ENCODE assay signal across 8 cellular contexts in genomic region chr19:43902399-43902798, GRCh38. TPM values are rescaled to one million over a fixed set of nuclear protein-coding genes. Genes with fewer than 3 reads are reported as not detected.
DNase-seq lines count a peak whose midpoint lies in the region; ATAC-seq, FAIRE-seq and TF ChIP-seq lines count a peak whose summit lies in the region.

No MANE protein-coding gene starts in this region.

- H3K36me3 ChIP-seq in CD4-positive, alpha-beta memory T cell (ENCODE audit: insufficient read depth, low read length), result no peaks in the 10 kb centered on the region
- no peaks in the 10 kb centered on the region for H3K36me3 ChIP-seq in H1 (ENCODE audit: control insufficient read depth in 2 of 4, insufficient read depth in 4 of 4, low read length in 3 of 4)
- H3K36me3 ChIP-seq in neural progenitor cell, result no peaks in the 10 kb centered on the region

- no peak overlapping the region for H3K23ac ChIP-seq in H1 (ENCODE audit: insufficient read length)

- no peaks in the 10 kb centered on the region for H3K9me3 ChIP-seq in CD4-positive, alpha-beta memory T cell (ENCODE audit: control insufficient read depth in 1 of 2, low read length in 2 of 2)
- H3K9me3 ChIP-seq in H1 (ENCODE audit: insufficient read depth in 2 of 2, low read depth in 1 of 2, low read length in 1 of 2) (peaks cover 12 to 27% of the 10 kb centered on the region in 2 experiments), neural progenitor cell (ENCODE audit: low read depth) (peaks cover 15% of the 10 kb centered on the region)

- peaks cover 6% of the 10 kb centered on the region for H3K23me2 ChIP-seq in H1 (ENCODE audit: low read depth, low read length)

- H3K4me3 ChIP-seq in CD4-positive, alpha-beta memory T cell (ENCODE audit: low read length in 2 of 2), result peak overlapping the region in 1 of 2 donors; percentile 67
- H3K4me3 ChIP-seq in LNCaP clone FGC (ENCODE audit: low read depth, low read length), result peak overlapping the region; percentile 63
- H3K4me3 ChIP-seq in H1 (ENCODE audit: extremely low read depth in 1 of 4, insufficient read depth in 2 of 4, low read depth in 3 of 4, low read length in 4 of 4), result peak overlapping the region in 2 of 4 experiments; percentile 78 to 80; a peak in 3 of 8 replicates
- H3K4me3 ChIP-seq in neural progenitor cell, result peak overlapping the region; percentile 56

- no peak for FAIRE-seq in H1 (lab: Jason Lieb, UNC)

- peak overlapping the region; percentile 63 to 93 (median 91) for H3K4me3 Mint-ChIP-seq in CD4-positive, alpha-beta memory T cell
- peak overlapping the region; percentile 46 for H3K4me3 Mint-ChIP-seq in neural progenitor cell

- no peak overlapping the region for H2BK12ac ChIP-seq in H1 (ENCODE audit: low read depth, low read length)

- TF ChIP-seq EP300 in H1 (IDR thresholded peaks at IDR 0.05; ENCODE audit: borderline replicate concordance in 1 of 2, low read depth in 2 of 2, low read length in 2 of 2), result no peak

- no peaks in the 10 kb centered on the region for H3K79me1 ChIP-seq in H1 (ENCODE audit: low read depth, low read length)

- no peak for TF ChIP-seq RAD21 in H1 (IDR thresholded peaks at IDR 0.05 in 1 of 2, conservative IDR thresholded peaks at IDR 0.05 in 1 of 2; ENCODE audit: low read depth in 2 of 2, low read length in 2 of 2)

- no peaks in the 10 kb centered on the region for H4K20me1 ChIP-seq in H1 (replicated peaks in 1 of 2; ENCODE audit: control insufficient read depth in 1 of 2, insufficient read depth in 2 of 2, low read length in 2 of 2)
- H4K20me1 ChIP-seq in neural progenitor cell (ENCODE audit: low read depth), result no peaks in the 10 kb centered on the region

- DNase-seq in CD4-positive, alpha-beta memory T cell, result no peak
- DNase-seq in LNCaP clone FGC (ENCODE audit: low read depth), result no peak
- no peak for DNase-seq in H1 (ENCODE audit: low read depth in 1 of 2, low spot score in 2 of 2)
- DNase-seq in neural progenitor cell (ENCODE audit: low spot score), result no peak
- DNase-seq in amygdala (lab: John Stamatoyannopoulos, UW), result no peak
- DNase-seq in LoVo (ENCODE audit: low spot score), result no peak
- no peak for DNase-seq in GM13977 (ENCODE audit: low spot score)

- H3K56ac ChIP-seq in H1 (replicated peaks; ENCODE audit: insufficient read length, low read depth, low read length), result no peak overlapping the region

- peaks cover 0 to 1% of the 10 kb centered on the region in 2 donors for H3K27me3 Mint-ChIP-seq in CD4-positive, alpha-beta memory T cell
- H3K27me3 Mint-ChIP-seq in neural progenitor cell (ENCODE audit: insufficient read depth, low read depth), result peaks cover 10% of the 10 kb centered on the region

- 91% methylated on average over 4 of the region's 4 CpGs; no CpG with 5 or more reads in 1 of the 2 experiments for WGBS in H1 (ENCODE audit: extremely low coverage in 1 of 2, insufficient coverage in 1 of 2, insufficient read length in 1 of 2, insufficient replicate concordance in 2 of 2, low coverage in 1 of 2, low lambda C conversion rate in 2 of 2, missing lambda C conversion rate in 1 of 2), 2 experiments

- H2BK15ac ChIP-seq in H1 (ENCODE audit: low read length), result no peak overlapping the region

- no peak overlapping the region for H3K18ac ChIP-seq in H1 (ENCODE audit: extremely low read depth, low read length)

- H2AFZ ChIP-seq in H1 (ENCODE audit: low read length) (peak overlapping the region; percentile 100; the same call in 1 of the 2 replicates), neural progenitor cell (replicated peaks) (peak overlapping the region; percentile 100)

- peak overlapping the region in 2 of 7 donors; percentile 3 to 66 for H3K27ac Mint-ChIP-seq in CD4-positive, alpha-beta memory T cell
- no peak overlapping the region for H3K27ac Mint-ChIP-seq in neural progenitor cell

- no peak overlapping the region for H4K8ac ChIP-seq in H1 (ENCODE audit: extremely low read depth, insufficient read depth, low read length)

- H3K9ac ChIP-seq in H1 (replicated peaks in 1 of 4; ENCODE audit: extremely low read depth in 1 of 4, low read depth in 3 of 4, low read length in 3 of 4), result no peak overlapping the region
- no peak overlapping the region for H3K9ac ChIP-seq in neural progenitor cell

- no peak overlapping the region for H2BK20ac ChIP-seq in H1 (ENCODE audit: low read length)

- no peak overlapping the region for H2BK120ac ChIP-seq in H1 (replicated peaks; ENCODE audit: low read depth, low read length)

- H3K79me2 ChIP-seq in H1 (ENCODE audit: control insufficient read depth in 1 of 2, insufficient read depth in 2 of 2, low read length in 2 of 2) (no peaks in the 10 kb centered on the region), neural progenitor cell (ENCODE audit: low read depth) (no peaks in the 10 kb centered on the region)

- in situ Hi-C loops in GM13977 (cut with MboI; ENCODE audit: low pct_unique_long_range_greater_than_20kb, low sequenced_read_pairs, unreplicated experiment), result no loop called here

- POLR2A ChIA-PET in CD4-positive, alpha-beta memory T cell (lab: Charles Lee; ENCODE audit: partially characterized antibody), result interaction anchor here (1.2 kb wide), 1 partner anchor 33 kb away, joined by 9 read pairs; the partner anchor contains the start of gene ZNF45
- POLR2A ChIA-PET in H1 (lab: Charles Lee; ENCODE audit: partially characterized antibody), result interaction anchor here (1.8 kb wide), 1 partner anchor 49 kb away, joined by 5 read pairs; the partner anchor contains the start of gene ZNF221

- H3K14ac ChIP-seq in H1 (ENCODE audit: insufficient read length), result no peak overlapping the region

- CTCF ChIA-PET in CD4-positive, alpha-beta memory T cell (lab: Charles Lee; ENCODE audit: partially characterized antibody), result no interaction called here
- CTCF ChIA-PET in H1 (lab: Charles Lee; ENCODE audit: partially characterized antibody), result no interaction called here

- no peak overlapping the region for H2AK5ac ChIP-seq in H1 (ENCODE audit: low read depth, low read length)

- no peaks in the 10 kb centered on the region for H3F3A ChIP-seq in neural progenitor cell (ENCODE audit: low read depth)

- TF ChIP-seq CTCF in LNCaP clone FGC (IDR thresholded peaks at IDR 0.05; ENCODE audit: control insufficient read depth, extremely low read depth, insufficient read depth), result no peak
- no peak for TF ChIP-seq CTCF in H1 (IDR thresholded peaks at IDR 0.05; ENCODE audit: control extremely low read depth in 1 of 3, insufficient read depth in 1 of 3, low read depth in 1 of 3, low read length in 3 of 3)
- TF ChIP-seq CTCF in neural progenitor cell (IDR thresholded peaks at IDR 0.05), result no peak
- TF ChIP-seq CTCF in GM13977 (IDR thresholded peaks at IDR 0.05; ENCODE audit: extremely low read depth, insufficient read depth, missing control alignments), result no peak

- peaks cover 6 to 93% (median 75%) of the 10 kb centered on the region in 8 donors for H3K9me3 Mint-ChIP-seq in CD4-positive, alpha-beta memory T cell
- peaks cover 54% of the 10 kb centered on the region for H3K9me3 Mint-ChIP-seq in neural progenitor cell

- ATAC-seq in GM19351 (IDR thresholded peaks at IDR 0.05; ENCODE audit: unreplicated experiment), result no peak

- no peak overlapping the region for H3K4ac ChIP-seq in H1 (replicated peaks; ENCODE audit: insufficient read length, low read depth, low read length)

- TF ChIP-seq POLR2A in H1 (IDR thresholded peaks at IDR 0.05; ENCODE audit: control extremely low read depth in 1 of 2, low read depth in 2 of 2, low read length in 2 of 2), result no peak

- no peaks in the 10 kb centered on the region for H3K27me3 ChIP-seq in CD4-positive, alpha-beta memory T cell (ENCODE audit: insufficient read depth, low read length)
- peaks cover 0 to 5% (median 2%) of the 10 kb centered on the region in 4 experiments; a peak in 4 of 7 replicates for H3K27me3 ChIP-seq in H1 (replicated peaks in 1 of 4; ENCODE audit: control insufficient read depth in 3 of 4, extremely low read depth in 1 of 4, insufficient read depth in 3 of 4, low read length in 3 of 4)
- H3K27me3 ChIP-seq in neural progenitor cell, result no peaks in the 10 kb centered on the region

- no peak overlapping the region for H2BK5ac ChIP-seq in H1 (ENCODE audit: low read depth, low read length)

- H4K5ac ChIP-seq in H1 (ENCODE audit: insufficient read length, low read depth, low read length), result no peak overlapping the region

- H3K4me1 Mint-ChIP-seq in CD4-positive, alpha-beta memory T cell, result peaks cover 10 to 17% (median 13%) of the 10 kb centered on the region in 4 donors
- peaks cover 6% of the 10 kb centered on the region for H3K4me1 Mint-ChIP-seq in neural progenitor cell

- H3K36me3 Mint-ChIP-seq in CD4-positive, alpha-beta memory T cell, result peaks cover 65 to 71% of the 10 kb centered on the region in 2 donors
- H3K36me3 Mint-ChIP-seq in neural progenitor cell, result peaks cover 12% of the 10 kb centered on the region

- H3K4me2 ChIP-seq in H1 (ENCODE audit: insufficient read depth in 1 of 2, low read depth in 2 of 2, low read length in 2 of 2) (peak overlapping the region; percentile 93 to 100; a peak in 2 of 4 replicates), neural progenitor cell (peak overlapping the region; percentile 71)

- H4K91ac ChIP-seq in H1 (replicated peaks; ENCODE audit: insufficient read length, low read length), result no peak overlapping the region

- no peak overlapping the region for H3K27ac ChIP-seq in CD4-positive, alpha-beta memory T cell (ENCODE audit: low read depth, low read length)
- no peak overlapping the region for H3K27ac ChIP-seq in H1 (ENCODE audit: low read depth, low read length)
- no peak overlapping the region for H3K27ac ChIP-seq in neural progenitor cell

- peaks cover 10% of the 10 kb centered on the region for H3K4me1 ChIP-seq in CD4-positive, alpha-beta memory T cell (ENCODE audit: insufficient read depth, low read length)
- H3K4me1 ChIP-seq in H1 (replicated peaks in 1 of 4; ENCODE audit: control insufficient read depth in 3 of 4, insufficient read depth in 4 of 4, low read length in 3 of 4), result peaks cover 0 to 5% (median 1%) of the 10 kb centered on the region in 4 experiments; a peak in 2 of 7 replicates
- peaks cover 6% of the 10 kb centered on the region for H3K4me1 ChIP-seq in neural progenitor cell

- intact Hi-C loops in CD4-positive, alpha-beta memory T cell (cut with micrococcal nuclease), result no loop called here

RNA-seq across cellular contexts. Expression of gene ZNF404, which starts 18.6 kb away (rescaled TPM):
- 1 to 10 TPM; 3.7 to 4.2 TPM for total RNA-seq in CD4-positive, alpha-beta memory T cell
- 1 to 10 TPM; 1.8 to 3.9 TPM for polyA plus RNA-seq in CD4-positive, alpha-beta memory T cell
- total RNA-seq in H1 (2021; fragmentation: NEBNext Ultra II Directional; extraction: Animal tissue kit (Norgen Biotek cat#: 25700)), result 3.0 and 4.0 TPM in 2 replicates
- polyA plus RNA-seq in H1 (2011; rRNA removed), result 0.41 and 0.60 TPM in 2 replicates
- 1.2 TPM for polyA plus RNA-seq in H1 (2011; cell fraction: cytosol; rRNA removed)
- 0.21 TPM for polyA plus RNA-seq in H1 (2011; cell fraction: nucleus; rRNA removed)
- 1.1 to 2.5 TPM (median 1.6 TPM) in 4 replicates for polyA plus RNA-seq in H1 (2012, experiment 1 of 2)
- polyA plus RNA-seq in H1 (2012, experiment 2 of 2), result 0.39 TPM
- polyA plus RNA-seq in H1 (2013, experiment 1 of 2), result 6.3 TPM
- polyA plus RNA-seq in H1 (2013, experiment 2 of 2), result 7.0 TPM
- 0.76 and 1.0 TPM in 2 replicates for polyA minus RNA-seq in H1 (2011; rRNA and poly(A)+ RNA removed)
- polyA minus RNA-seq in H1 (2011; cell fraction: cytosol; rRNA and poly(A)+ RNA removed), result not detected
- polyA minus RNA-seq in H1 (2011; cell fraction: nucleus; rRNA and poly(A)+ RNA removed), result 2.5 TPM
- 4.9 and 5.2 TPM in 2 replicates for total RNA-seq in neural progenitor cell (ENCODE audit: low replicate concordance)

RNA-seq across cellular contexts. Expression of gene ZNF45, which starts 32.7 kb away (rescaled TPM):
- 10 to 100 TPM; 25.1 to 29.6 TPM for total RNA-seq in CD4-positive, alpha-beta memory T cell
- 10 to 100 TPM in 1 of 2 donors, 1 to 10 TPM in 1; 9.4 to 12.9 TPM for polyA plus RNA-seq in CD4-positive, alpha-beta memory T cell
- total RNA-seq in H1 (2021; fragmentation: NEBNext Ultra II Directional; extraction: Animal tissue kit (Norgen Biotek cat#: 25700)), result 13.1 and 16.2 TPM in 2 replicates
- polyA plus RNA-seq in H1 (2011; rRNA removed), result 4.6 and 4.8 TPM in 2 replicates
- 6.3 TPM for polyA plus RNA-seq in H1 (2011; cell fraction: cytosol; rRNA removed)
- 7.2 TPM for polyA plus RNA-seq in H1 (2011; cell fraction: nucleus; rRNA removed)
- polyA plus RNA-seq in H1 (2012, experiment 1 of 2), result 7.8 to 11.5 TPM (median 9.2 TPM) in 4 replicates
- 0.64 TPM for polyA plus RNA-seq in H1 (2012, experiment 2 of 2)
- polyA plus RNA-seq in H1 (2013, experiment 1 of 2), result 7.2 TPM
- 7.6 TPM for polyA plus RNA-seq in H1 (2013, experiment 2 of 2)
- 16.7 and 20.2 TPM in 2 replicates for polyA minus RNA-seq in H1 (2011; rRNA and poly(A)+ RNA removed)
- 7.6 TPM for polyA minus RNA-seq in H1 (2011; cell fraction: cytosol; rRNA and poly(A)+ RNA removed)
- polyA minus RNA-seq in H1 (2011; cell fraction: nucleus; rRNA and poly(A)+ RNA removed), result 15.7 TPM
- 13.1 and 16.1 TPM in 2 replicates for total RNA-seq in neural progenitor cell (ENCODE audit: low replicate concordance)

RNA-seq across cellular contexts. Expression of gene ZNF221, which starts 48.6 kb away (rescaled TPM):
- 1 to 10 TPM; 2.9 to 3.2 TPM for total RNA-seq in CD4-positive, alpha-beta memory T cell
- polyA plus RNA-seq in CD4-positive, alpha-beta memory T cell, result 1 to 10 TPM in 1 of 2 donors, not detected in 1; 1.0 TPM
- total RNA-seq in H1 (2021; fragmentation: NEBNext Ultra II Directional; extraction: Animal tissue kit (Norgen Biotek cat#: 25700)), result 8.4 and 8.9 TPM in 2 replicates
- 0.50 and 0.60 TPM in 2 replicates for polyA plus RNA-seq in H1 (2011; rRNA removed)
- polyA plus RNA-seq in H1 (2011; cell fraction: cytosol; rRNA removed), result 0.71 TPM
- 2.9 TPM for polyA plus RNA-seq in H1 (2011; cell fraction: nucleus; rRNA removed)
- polyA plus RNA-seq in H1 (2012, experiment 1 of 2), result 2.7 to 4.6 TPM (median 3.4 TPM) in 4 replicates
- polyA plus RNA-seq in H1 (2012, experiment 2 of 2), result not detected
- polyA plus RNA-seq in H1 (2013, experiment 1 of 2), result 3.7 TPM
- 3.2 TPM for polyA plus RNA-seq in H1 (2013, experiment 2 of 2)
- polyA minus RNA-seq in H1 (2011; rRNA and poly(A)+ RNA removed), result 5.4 and 8.0 TPM in 2 replicates
- 6.4 TPM for polyA minus RNA-seq in H1 (2011; cell fraction: cytosol; rRNA and poly(A)+ RNA removed)
- 23.9 TPM for polyA minus RNA-seq in H1 (2011; cell fraction: nucleus; rRNA and poly(A)+ RNA removed)
- 12.2 and 14.0 TPM in 2 replicates for total RNA-seq in neural progenitor cell (ENCODE audit: low replicate concordance)
